1 cellular context compared by ENCODE assay signal in the genomic region with DNA sequence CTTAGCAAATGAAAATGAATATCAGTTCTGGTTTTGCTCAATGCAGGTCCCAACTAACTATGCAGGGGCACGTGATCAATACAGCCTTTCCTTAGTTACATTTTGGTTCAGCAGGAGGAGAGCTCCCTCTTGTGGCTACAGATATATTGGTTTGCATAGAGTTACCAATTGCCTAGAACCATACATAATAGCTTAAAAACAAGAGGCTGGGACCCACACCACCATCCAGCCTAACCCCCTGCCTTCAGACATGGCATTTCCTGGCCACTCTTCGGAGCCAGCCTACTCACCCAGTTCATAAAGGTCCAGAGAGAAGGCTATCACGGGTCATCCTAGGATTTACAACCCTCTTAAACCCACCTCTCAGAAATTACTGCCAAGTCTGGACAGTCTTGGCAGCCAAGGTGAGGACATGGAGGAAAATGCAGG.
TF ChIP-seq lines count a peak whose summit lies in the region.

No MANE protein-coding gene starts in this region.

TF ChIP-seq in HepG2, 621 proteins besides CTCF, POLR2A, EP300 and RAD21 (continued from another document and continues in another):
- no peak for TF ChIP-seq HNF4G (IDR thresholded peaks at IDR 0.05; ENCODE audit: borderline replicate concordance, low read depth, low read length)
- TF ChIP-seq HNF4G (CRISPR knock-in tag; IDR thresholded peaks at IDR 0.05; ENCODE audit: borderline replicate concordance, low read depth) = 0 out of 2 replicates have a peak, but pooled peaks have one; percentile 4
- TF ChIP-seq PHF21A (CRISPR knock-in tag; IDR thresholded peaks at IDR 0.05) = no peak
- no peak for TF ChIP-seq ZKSCAN8 (CRISPR knock-in tag; IDR thresholded peaks at IDR 0.05; ENCODE audit: borderline replicate concordance)
- TF ChIP-seq NR2C2 (CRISPR knock-in tag; IDR thresholded peaks at IDR 0.05; ENCODE audit: borderline replicate concordance) = no peak
- TF ChIP-seq DR1 (CRISPR knock-in tag; IDR thresholded peaks at IDR 0.05) = no peak
- TF ChIP-seq ZNF749 (CRISPR knock-in tag; IDR thresholded peaks at IDR 0.05; ENCODE audit: borderline replicate concordance) = no peak
- no peak for TF ChIP-seq ZNF562 (CRISPR knock-in tag; IDR thresholded peaks at IDR 0.05; ENCODE audit: borderline replicate concordance)
- no peak for TF ChIP-seq KLF9 (CRISPR knock-in tag; IDR thresholded peaks at IDR 0.05; ENCODE audit: low read depth)
- TF ChIP-seq NCOA2 (CRISPR knock-in tag; IDR thresholded peaks at IDR 0.05) = no peak
- TF ChIP-seq SRY (CRISPR knock-in tag; IDR thresholded peaks at IDR 0.05) = no peak
- TF ChIP-seq, protein P1, sequence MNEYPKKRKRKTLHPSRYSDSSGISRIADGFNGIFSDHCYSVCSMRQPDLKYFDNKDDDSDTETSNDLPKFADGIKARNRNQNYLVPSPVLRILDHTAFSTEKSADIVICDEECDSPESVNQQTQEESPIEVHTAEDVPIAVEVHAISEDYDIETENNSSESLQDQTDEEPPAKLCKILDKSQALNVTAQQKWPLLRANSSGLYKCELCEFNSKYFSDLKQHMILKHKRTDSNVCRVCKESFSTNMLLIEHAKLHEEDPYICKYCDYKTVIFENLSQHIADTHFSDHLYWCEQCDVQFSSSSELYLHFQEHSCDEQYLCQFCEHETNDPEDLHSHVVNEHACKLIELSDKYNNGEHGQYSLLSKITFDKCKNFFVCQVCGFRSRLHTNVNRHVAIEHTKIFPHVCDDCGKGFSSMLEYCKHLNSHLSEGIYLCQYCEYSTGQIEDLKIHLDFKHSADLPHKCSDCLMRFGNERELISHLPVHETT (CRISPR knock-in tag; conservative IDR thresholded peaks at IDR 0.05) = no peak
- TF ChIP-seq SOX13 (IDR thresholded peaks at IDR 0.05) = no peak
- no peak for TF ChIP-seq SOX13 (CRISPR knock-in tag; conservative IDR thresholded peaks at IDR 0.05 in 1 of 2, IDR thresholded peaks at IDR 0.05 in 1 of 2)
- no peak for TF ChIP-seq AHR (CRISPR knock-in tag; IDR thresholded peaks at IDR 0.05)
- no peak for TF ChIP-seq KDM5B (CRISPR knock-in tag; IDR thresholded peaks at IDR 0.05; ENCODE audit: borderline replicate concordance)
- TF ChIP-seq, protein P2, sequence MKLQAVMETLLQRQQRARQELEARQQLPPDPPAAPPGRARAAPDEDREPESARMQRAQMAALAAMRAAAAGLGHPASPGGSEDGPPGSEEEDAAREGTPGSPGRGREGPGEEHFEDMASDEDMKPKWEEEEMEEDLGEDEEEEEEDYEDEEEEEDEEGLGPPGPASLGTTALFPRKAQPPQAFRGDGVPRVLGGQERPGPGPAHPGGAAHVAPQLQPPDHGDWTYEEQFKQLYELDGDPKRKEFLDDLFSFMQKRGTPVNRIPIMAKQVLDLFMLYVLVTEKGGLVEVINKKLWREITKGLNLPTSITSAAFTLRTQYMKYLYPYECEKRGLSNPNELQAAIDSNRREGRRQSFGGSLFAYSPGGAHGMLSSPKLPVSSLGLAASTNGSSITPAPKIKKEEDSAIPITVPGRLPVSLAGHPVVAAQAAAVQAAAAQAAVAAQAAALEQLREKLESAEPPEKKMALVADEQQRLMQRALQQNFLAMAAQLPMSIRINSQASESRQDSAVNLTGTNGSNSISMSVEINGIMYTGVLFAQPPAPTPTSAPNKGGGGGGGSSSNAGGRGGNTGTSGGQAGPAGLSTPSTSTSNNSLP (IDR thresholded peaks at IDR 0.05; ENCODE audit: low read depth, low read length) = no peak
- no peak for TF ChIP-seq KDM1A (CRISPR knock-in tag; IDR thresholded peaks at IDR 0.05)
- TF ChIP-seq, protein P3, sequence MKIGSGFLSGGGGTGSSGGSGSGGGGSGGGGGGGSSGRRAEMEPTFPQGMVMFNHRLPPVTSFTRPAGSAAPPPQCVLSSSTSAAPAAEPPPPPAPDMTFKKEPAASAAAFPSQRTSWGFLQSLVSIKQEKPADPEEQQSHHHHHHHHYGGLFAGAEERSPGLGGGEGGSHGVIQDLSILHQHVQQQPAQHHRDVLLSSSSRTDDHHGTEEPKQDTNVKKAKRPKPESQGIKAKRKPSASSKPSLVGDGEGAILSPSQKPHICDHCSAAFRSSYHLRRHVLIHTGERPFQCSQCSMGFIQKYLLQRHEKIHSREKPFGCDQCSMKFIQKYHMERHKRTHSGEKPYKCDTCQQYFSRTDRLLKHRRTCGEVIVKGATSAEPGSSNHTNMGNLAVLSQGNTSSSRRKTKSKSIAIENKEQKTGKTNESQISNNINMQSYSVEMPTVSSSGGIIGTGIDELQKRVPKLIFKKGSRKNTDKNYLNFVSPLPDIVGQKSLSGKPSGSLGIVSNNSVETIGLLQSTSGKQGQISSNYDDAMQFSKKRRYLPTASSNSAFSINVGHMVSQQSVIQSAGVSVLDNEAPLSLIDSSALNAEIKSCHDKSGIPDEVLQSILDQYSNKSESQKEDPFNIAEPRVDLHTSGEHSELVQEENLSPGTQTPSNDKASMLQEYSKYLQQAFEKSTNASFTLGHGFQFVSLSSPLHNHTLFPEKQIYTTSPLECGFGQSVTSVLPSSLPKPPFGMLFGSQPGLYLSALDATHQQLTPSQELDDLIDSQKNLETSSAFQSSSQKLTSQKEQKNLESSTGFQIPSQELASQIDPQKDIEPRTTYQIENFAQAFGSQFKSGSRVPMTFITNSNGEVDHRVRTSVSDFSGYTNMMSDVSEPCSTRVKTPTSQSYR (CRISPR knock-in tag; IDR thresholded peaks at IDR 0.05; ENCODE audit: borderline replicate concordance) = no peak
- TF ChIP-seq, protein P4, sequence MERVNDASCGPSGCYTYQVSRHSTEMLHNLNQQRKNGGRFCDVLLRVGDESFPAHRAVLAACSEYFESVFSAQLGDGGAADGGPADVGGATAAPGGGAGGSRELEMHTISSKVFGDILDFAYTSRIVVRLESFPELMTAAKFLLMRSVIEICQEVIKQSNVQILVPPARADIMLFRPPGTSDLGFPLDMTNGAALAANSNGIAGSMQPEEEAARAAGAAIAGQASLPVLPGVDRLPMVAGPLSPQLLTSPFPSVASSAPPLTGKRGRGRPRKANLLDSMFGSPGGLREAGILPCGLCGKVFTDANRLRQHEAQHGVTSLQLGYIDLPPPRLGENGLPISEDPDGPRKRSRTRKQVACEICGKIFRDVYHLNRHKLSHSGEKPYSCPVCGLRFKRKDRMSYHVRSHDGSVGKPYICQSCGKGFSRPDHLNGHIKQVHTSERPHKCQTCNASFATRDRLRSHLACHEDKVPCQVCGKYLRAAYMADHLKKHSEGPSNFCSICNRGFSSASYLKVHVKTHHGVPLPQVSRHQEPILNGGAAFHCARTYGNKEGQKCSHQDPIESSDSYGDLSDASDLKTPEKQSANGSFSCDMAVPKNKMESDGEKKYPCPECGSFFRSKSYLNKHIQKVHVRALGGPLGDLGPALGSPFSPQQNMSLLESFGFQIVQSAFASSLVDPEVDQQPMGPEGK (CRISPR knock-in tag; IDR thresholded peaks at IDR 0.05) = 0 out of 2 replicates have a peak, but pooled peaks have one; percentile 17
- TF ChIP-seq PHB2 (IDR thresholded peaks at IDR 0.05; ENCODE audit: partially characterized antibody) = no peak
- TF ChIP-seq, protein P5, sequence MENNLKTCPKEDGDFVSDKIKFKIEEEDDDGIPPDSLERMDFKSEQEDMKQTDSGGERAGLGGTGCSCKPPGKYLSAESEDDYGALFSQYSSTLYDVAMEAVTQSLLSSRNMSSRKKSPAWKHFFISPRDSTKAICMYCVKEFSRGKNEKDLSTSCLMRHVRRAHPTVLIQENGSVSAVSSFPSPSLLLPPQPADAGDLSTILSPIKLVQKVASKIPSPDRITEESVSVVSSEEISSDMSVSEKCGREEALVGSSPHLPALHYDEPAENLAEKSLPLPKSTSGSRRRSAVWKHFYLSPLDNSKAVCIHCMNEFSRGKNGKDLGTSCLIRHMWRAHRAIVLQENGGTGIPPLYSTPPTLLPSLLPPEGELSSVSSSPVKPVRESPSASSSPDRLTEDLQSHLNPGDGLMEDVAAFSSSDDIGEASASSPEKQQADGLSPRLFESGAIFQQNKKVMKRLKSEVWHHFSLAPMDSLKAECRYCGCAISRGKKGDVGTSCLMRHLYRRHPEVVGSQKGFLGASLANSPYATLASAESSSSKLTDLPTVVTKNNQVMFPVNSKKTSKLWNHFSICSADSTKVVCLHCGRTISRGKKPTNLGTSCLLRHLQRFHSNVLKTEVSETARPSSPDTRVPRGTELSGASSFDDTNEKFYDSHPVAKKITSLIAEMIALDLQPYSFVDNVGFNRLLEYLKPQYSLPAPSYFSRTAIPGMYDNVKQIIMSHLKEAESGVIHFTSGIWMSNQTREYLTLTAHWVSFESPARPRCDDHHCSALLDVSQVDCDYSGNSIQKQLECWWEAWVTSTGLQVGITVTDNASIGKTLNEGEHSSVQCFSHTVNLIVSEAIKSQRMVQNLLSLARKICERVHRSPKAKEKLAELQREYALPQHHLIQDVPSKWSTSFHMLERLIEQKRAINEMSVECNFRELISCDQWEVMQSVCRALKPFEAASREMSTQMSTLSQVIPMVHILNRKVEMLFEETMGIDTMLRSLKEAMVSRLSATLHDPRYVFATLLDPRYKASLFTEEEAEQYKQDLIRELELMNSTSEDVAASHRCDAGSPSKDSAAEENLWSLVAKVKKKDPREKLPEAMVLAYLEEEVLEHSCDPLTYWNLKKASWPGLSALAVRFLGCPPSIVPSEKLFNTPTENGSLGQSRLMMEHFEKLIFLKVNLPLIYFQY (CRISPR knock-in tag; IDR thresholded peaks at IDR 0.05; ENCODE audit: borderline replicate concordance) = no peak
- no peak for TF ChIP-seq JDP2 (CRISPR knock-in tag; IDR thresholded peaks at IDR 0.05; ENCODE audit: borderline replicate concordance)
- TF ChIP-seq, protein P6, sequence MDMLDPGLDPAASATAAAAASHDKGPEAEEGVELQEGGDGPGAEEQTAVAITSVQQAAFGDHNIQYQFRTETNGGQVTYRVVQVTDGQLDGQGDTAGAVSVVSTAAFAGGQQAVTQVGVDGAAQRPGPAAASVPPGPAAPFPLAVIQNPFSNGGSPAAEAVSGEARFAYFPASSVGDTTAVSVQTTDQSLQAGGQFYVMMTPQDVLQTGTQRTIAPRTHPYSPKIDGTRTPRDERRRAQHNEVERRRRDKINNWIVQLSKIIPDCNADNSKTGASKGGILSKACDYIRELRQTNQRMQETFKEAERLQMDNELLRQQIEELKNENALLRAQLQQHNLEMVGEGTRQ (IDR thresholded peaks at IDR 0.05; ENCODE audit: low read depth, low read length) = peak; percentile 93
- TF ChIP-seq, protein P6 (CRISPR knock-in tag; IDR thresholded peaks at IDR 0.05; ENCODE audit: borderline replicate concordance) = peak; percentile 95; the same call in 1 of the 2 replicates
- no peak for TF ChIP-seq NFIB (CRISPR knock-in tag; IDR thresholded peaks at IDR 0.05; ENCODE audit: borderline replicate concordance)
- TF ChIP-seq MIER2 (CRISPR knock-in tag; IDR thresholded peaks at IDR 0.05) = 0 out of 2 replicates have a peak, but pooled peaks have one; percentile 41
- TF ChIP-seq, protein P7, sequence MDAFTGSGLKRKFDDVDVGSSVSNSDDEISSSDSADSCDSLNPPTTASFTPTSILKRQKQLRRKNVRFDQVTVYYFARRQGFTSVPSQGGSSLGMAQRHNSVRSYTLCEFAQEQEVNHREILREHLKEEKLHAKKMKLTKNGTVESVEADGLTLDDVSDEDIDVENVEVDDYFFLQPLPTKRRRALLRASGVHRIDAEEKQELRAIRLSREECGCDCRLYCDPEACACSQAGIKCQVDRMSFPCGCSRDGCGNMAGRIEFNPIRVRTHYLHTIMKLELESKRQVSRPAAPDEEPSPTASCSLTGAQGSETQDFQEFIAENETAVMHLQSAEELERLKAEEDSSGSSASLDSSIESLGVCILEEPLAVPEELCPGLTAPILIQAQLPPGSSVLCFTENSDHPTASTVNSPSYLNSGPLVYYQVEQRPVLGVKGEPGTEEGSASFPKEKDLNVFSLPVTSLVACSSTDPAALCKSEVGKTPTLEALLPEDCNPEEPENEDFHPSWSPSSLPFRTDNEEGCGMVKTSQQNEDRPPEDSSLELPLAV (CRISPR knock-in tag; conservative IDR thresholded peaks at IDR 0.05; ENCODE audit: low read depth) = no peak
- TF ChIP-seq RFX1 (IDR thresholded peaks at IDR 0.05) = no peak
- no peak for TF ChIP-seq ATAD3A (CRISPR knock-in tag; IDR thresholded peaks at IDR 0.05)
- no peak for TF ChIP-seq POLR2AphosphoS5 (IDR thresholded peaks at IDR 0.05; ENCODE audit: low read depth, low read length)
- no peak for TF ChIP-seq NFKB2 (CRISPR knock-in tag; IDR thresholded peaks at IDR 0.05; ENCODE audit: borderline replicate concordance)
- TF ChIP-seq MAF1 (CRISPR knock-in tag; IDR thresholded peaks at IDR 0.05; ENCODE audit: borderline replicate concordance) = no peak
- no peak for TF ChIP-seq ZNF557 (CRISPR knock-in tag; IDR thresholded peaks at IDR 0.05)
- no peak for TF ChIP-seq ZMAT3 (CRISPR knock-in tag; conservative IDR thresholded peaks at IDR 0.05)
- TF ChIP-seq ZFP36L2 (CRISPR knock-in tag; IDR thresholded peaks at IDR 0.05) = no peak
- TF ChIP-seq, protein P8, sequence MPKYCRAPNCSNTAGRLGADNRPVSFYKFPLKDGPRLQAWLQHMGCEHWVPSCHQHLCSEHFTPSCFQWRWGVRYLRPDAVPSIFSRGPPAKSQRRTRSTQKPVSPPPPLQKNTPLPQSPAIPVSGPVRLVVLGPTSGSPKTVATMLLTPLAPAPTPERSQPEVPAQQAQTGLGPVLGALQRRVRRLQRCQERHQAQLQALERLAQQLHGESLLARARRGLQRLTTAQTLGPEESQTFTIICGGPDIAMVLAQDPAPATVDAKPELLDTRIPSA (CRISPR knock-in tag; IDR thresholded peaks at IDR 0.05; ENCODE audit: borderline replicate concordance) = no peak
- TF ChIP-seq, protein P9, sequence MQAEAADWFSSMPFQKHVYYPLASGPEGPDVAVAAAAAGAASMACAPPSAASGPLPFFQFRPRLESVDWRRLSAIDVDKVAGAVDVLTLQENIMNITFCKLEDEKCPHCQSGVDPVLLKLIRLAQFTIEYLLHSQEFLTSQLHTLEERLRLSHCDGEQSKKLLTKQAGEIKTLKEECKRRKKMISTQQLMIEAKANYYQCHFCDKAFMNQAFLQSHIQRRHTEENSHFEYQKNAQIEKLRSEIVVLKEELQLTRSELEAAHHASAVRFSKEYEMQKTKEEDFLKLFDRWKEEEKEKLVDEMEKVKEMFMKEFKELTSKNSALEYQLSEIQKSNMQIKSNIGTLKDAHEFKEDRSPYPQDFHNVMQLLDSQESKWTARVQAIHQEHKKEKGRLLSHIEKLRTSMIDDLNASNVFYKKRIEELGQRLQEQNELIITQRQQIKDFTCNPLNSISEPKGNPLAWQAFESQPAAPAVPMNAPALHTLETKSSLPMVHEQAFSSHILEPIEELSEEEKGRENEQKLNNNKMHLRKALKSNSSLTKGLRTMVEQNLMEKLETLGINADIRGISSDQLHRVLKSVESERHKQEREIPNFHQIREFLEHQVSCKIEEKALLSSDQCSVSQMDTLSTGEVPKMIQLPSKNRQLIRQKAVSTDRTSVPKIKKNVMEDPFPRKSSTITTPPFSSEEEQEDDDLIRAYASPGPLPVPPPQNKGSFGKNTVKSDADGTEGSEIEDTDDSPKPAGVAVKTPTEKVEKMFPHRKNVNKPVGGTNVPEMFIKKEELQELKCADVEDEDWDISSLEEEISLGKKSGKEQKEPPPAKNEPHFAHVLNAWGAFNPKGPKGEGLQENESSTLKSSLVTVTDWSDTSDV (CRISPR knock-in tag; IDR thresholded peaks at IDR 0.05) = no peak
- TF ChIP-seq MTA3 (CRISPR knock-in tag; IDR thresholded peaks at IDR 0.05) = no peak
